11 cellular contexts compared by ENCODE assay signal in the genomic region with DNA sequence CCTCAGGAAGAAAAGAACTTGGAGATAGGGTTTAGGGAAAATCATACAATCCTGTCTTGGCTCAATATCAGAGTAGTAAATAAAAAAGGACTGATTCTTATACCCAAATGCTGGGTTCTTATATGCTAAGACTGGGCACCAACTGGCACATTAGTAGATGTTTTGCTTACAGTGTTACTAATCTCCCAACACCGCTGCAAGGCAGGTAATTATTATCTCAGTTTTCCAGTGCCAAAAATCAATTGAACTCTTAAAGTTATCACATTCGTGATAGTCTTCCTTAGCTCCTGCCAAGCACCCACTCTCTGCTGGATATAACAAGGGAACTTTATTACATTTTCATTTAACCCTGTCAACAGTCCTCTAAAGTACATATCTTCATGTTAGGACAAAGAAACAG. TPM values are rescaled to one million over a fixed set of nuclear protein-coding genes. Genes with fewer than 3 reads are reported as not detected.
DNase-seq lines count a peak whose midpoint lies in the region; ATAC-seq, FAIRE-seq and TF ChIP-seq lines count a peak whose summit lies in the region.
"Had no signal": no experiment of that assay in that cellular context is flagged by ENCODE, and none has a peak within 500 bp of the region (broad histone marks: within the 10 kb centered on the region; RNA-seq: fewer than 3 reads in every experiment).

No MANE protein-coding gene starts in this region.

- H3K27me3 Mint-ChIP-seq in central memory CD8-positive, alpha-beta T cell, result no peaks in the 10 kb centered on the region
- H3K27me3 Mint-ChIP-seq: activated CD4-positive, alpha-beta T cell treated with anti-CD3 and anti-CD28 coated beads, Interleukin-2, amount 10 ng/mL, durations not matched to agents 24 days and 14 days had no signal

- DNase-seq in central memory CD8-positive, alpha-beta T cell (ENCODE audit: low spot score in 2 of 2), result no peak
- DNase-seq in mucosa of gallbladder (ENCODE audit: low spot score), result peak; percentile 29
- DNase-seq in thyroid gland, result no peak
- no peak for DNase-seq in HTR-8/SVneo (ENCODE audit: insufficient read length, low spot score)
- no peak for DNase-seq in NCI-H1105 (lab: John Stamatoyannopoulos, UW)
- no peak for DNase-seq in central memory CD4-positive, alpha-beta T cell
- DNase-seq: activated CD4-positive, alpha-beta T cell treated with anti-CD3 and anti-CD28 coated beads, Interleukin-2, amount 10 ng/mL, durations not matched to agents 24 days and 14 days had no signal

- H3K4me1 ChIP-seq in Loucy (ENCODE audit: insufficient read depth, low read length, poor library complexity, severe bottlenecking), result peaks cover 67% of the 10 kb centered on the region
- peaks cover 50 to 51% of the 10 kb centered on the region in 2 donors for H3K4me1 ChIP-seq in thyroid gland

- H3K36me3 ChIP-seq in Loucy (ENCODE audit: insufficient read depth, low read length) (no peaks in the 10 kb centered on the region), thyroid gland (peaks cover 7 to 23% of the 10 kb centered on the region in 2 donors)

- TF ChIP-seq CTCF in Loucy (conservative IDR thresholded peaks at IDR 0.05; ENCODE audit: low read length) (no peak), thyroid gland (IDR thresholded peaks at IDR 0.05) (no peak)

- peak overlapping the region; percentile 95 to 99 (median 98) for H3K27ac ChIP-seq in thyroid gland

- H3K27me3 ChIP-seq in Loucy (ENCODE audit: insufficient read depth, low read length, poor library complexity, severe bottlenecking), result no peaks in the 10 kb centered on the region
- H3K27me3 ChIP-seq in thyroid gland, result no peaks in the 10 kb centered on the region

- no peaks in the 10 kb centered on the region for H3K9me3 Mint-ChIP-seq in central memory CD8-positive, alpha-beta T cell
- H3K9me3 Mint-ChIP-seq: activated CD4-positive, alpha-beta T cell treated with anti-CD3 and anti-CD28 coated beads, Interleukin-2, amount 10 ng/mL, durations not matched to agents 24 days and 14 days had no signal

- peak overlapping the region; percentile 93 for H3K9ac ChIP-seq in Loucy (ENCODE audit: low read depth, low read length, poor library complexity, severe bottlenecking)

- peak overlapping the region; percentile 70 for H3K4me3 Mint-ChIP-seq in central memory CD8-positive, alpha-beta T cell
- H3K4me3 Mint-ChIP-seq: activated CD4-positive, alpha-beta T cell treated with anti-CD3 and anti-CD28 coated beads, Interleukin-2, amount 10 ng/mL, durations not matched to agents 24 days and 14 days had no signal

- peaks cover 21% of the 10 kb centered on the region for H3K4me1 Mint-ChIP-seq in central memory CD8-positive, alpha-beta T cell

- no peak overlapping the region for H2AFZ ChIP-seq in Loucy (ENCODE audit: low read length)

- H3K4me3 ChIP-seq in Loucy (ENCODE audit: low read length, poor library complexity, severe bottlenecking) (peak overlapping the region; percentile 92), thyroid gland (replicated peaks in 1 of 3) (peak overlapping the region; percentile 7 to 92 (median 80))

- H3K4me2 ChIP-seq in Loucy (ENCODE audit: low read depth, low read length, poor library complexity, severe bottlenecking), result peak overlapping the region; percentile 98

- no peaks in the 10 kb centered on the region for H3K9me2 ChIP-seq in Loucy (replicated peaks; ENCODE audit: low read depth, low read length)

- 21 to 29% methylated on average over 2 of the region's 2 CpGs for WGBS in thyroid gland, 2 donors

- peaks cover 15% of the 10 kb centered on the region for H3K36me3 Mint-ChIP-seq in central memory CD8-positive, alpha-beta T cell (ENCODE audit: insufficient read depth)

- peaks cover 71% of the 10 kb centered on the region for H3K79me2 ChIP-seq in Loucy (ENCODE audit: insufficient read depth, low read length)

- no peaks in the 10 kb centered on the region for H3K9me3 ChIP-seq in Loucy (ENCODE audit: insufficient read depth, low read depth, low read length)
- no peaks in the 10 kb centered on the region for H3K9me3 ChIP-seq in thyroid gland

- peaks cover 12% of the 10 kb centered on the region for H4K20me1 ChIP-seq in Loucy (ENCODE audit: insufficient read depth, low read length, poor library complexity, severe bottlenecking)

- TF ChIP-seq POLR2A in thyroid gland (IDR thresholded peaks at IDR 0.05), result no peak

- no peak for FAIRE-seq in HTR-8/SVneo (lab: Jason Lieb, UNC)

- no peak for ATAC-seq in central memory CD8-positive, alpha-beta T cell (replicated peaks; ENCODE audit: extremely low read depth, poor library complexity, severe bottlenecking)

- H3K27ac Mint-ChIP-seq in central memory CD8-positive, alpha-beta T cell (ENCODE audit: low read depth), result no peak overlapping the region
- H3K27ac Mint-ChIP-seq: activated CD4-positive, alpha-beta T cell treated with anti-CD3 and anti-CD28 coated beads, Interleukin-2, amount 10 ng/mL, durations not matched to agents 24 days and 14 days had no signal

- no peaks in the 10 kb centered on the region for H3F3A ChIP-seq in Loucy (ENCODE audit: low read depth)

- intact Hi-C loops in thyroid gland (cut with DNase I), result loop anchor here (5.0 kb wide), 1 partner anchor 55 kb away; no protein-coding TSS in a partner anchor

RNA-seq across cellular contexts. Expression of a gene that starts 25.0 kb away (rescaled TPM):
- not detected for total RNA-seq in mucosa of gallbladder
- total RNA-seq in thyroid gland, result not detected
- total RNA-seq: activated CD4-positive, alpha-beta T cell treated with anti-CD3 and anti-CD28 coated beads, Interleukin-2, amount 10 ng/mL, durations not matched to agents 24 days and 14 days; cerebellum; HT1080; myocyte had no signal
